In genomic region chrX:150898343-150899190, GRCh38 we compare ENCODE assay signal across 8 cellular contexts. TPM values are rescaled to one million over a fixed set of nuclear protein-coding genes. Genes with fewer than 3 reads are reported as not detected.
DNase-seq lines count a peak whose midpoint lies in the region; ATAC-seq and TF ChIP-seq lines count a peak whose summit lies in the region.

TSS of gene CD99L2 (minus strand) at chrX:150898668. CDS start at chrX:150898588, 80 bp downstream.

- H3K36me3 ChIP-seq in ACC112 (ENCODE audit: insufficient read depth, low read length) (no peaks in the 10 kb centered on the region), WERI-Rb-1 (no peaks in the 10 kb centered on the region; the same call in 1 of the 2 replicates), iPS-20b (ENCODE audit: insufficient read depth, low read depth, low read length) (no peaks in the 10 kb centered on the region), skeletal muscle tissue (ENCODE audit: control insufficient read depth in 3 of 3, insufficient read depth in 3 of 3, low read length in 3 of 3) (no peaks in the 10 kb centered on the region)

- TF ChIP-seq CTCF in WERI-Rb-1 (IDR thresholded peaks at IDR 0.05; ENCODE audit: low read depth, low read length) = no peak

- ATAC-seq in GM18868 (IDR thresholded peaks at IDR 0.05; ENCODE audit: unreplicated experiment) (peak; percentile 89), HG03097 (IDR thresholded peaks at IDR 0.05; ENCODE audit: low FRiP score, unreplicated experiment) (peak; percentile 87)

- peaks cover 9% of the 10 kb centered on the region for H3K4me1 ChIP-seq in ACC112 (ENCODE audit: control insufficient read depth, insufficient read depth, low read length, unreplicated experiment)
- H3K4me1 ChIP-seq in iPS-20b (ENCODE audit: insufficient read depth, low read length) = peaks cover 24% of the 10 kb centered on the region; the same call in 1 of the 2 replicates
- H3K4me1 ChIP-seq in skeletal muscle tissue (ENCODE audit: control insufficient read depth in 3 of 3, insufficient read depth in 3 of 3, low read length in 3 of 3) = peaks cover 6 to 10% (median 8%) of the 10 kb centered on the region in 3 donors

- in situ Hi-C loops in T47D (cut with HindIII; ENCODE audit: low pct_unique_long_range_greater_than_20kb, low sequenced_read_pairs) = no loop called here

- H3K27ac ChIP-seq in ACC112 (ENCODE audit: low read depth, low read length) (no peak within 1 kb of the TSS; the same call in 1 of the 2 replicates), WERI-Rb-1 (peak within 1 kb of the TSS; percentile 96), iPS-20b (ENCODE audit: low read length) (no peak within 1 kb of the TSS), skeletal muscle tissue (ENCODE audit: low read depth, low read length) (peak within 1 kb of the TSS; percentile 77)

- H3K27me3 ChIP-seq in ACC112 (ENCODE audit: insufficient read depth, low read length) (no peaks in the 10 kb centered on the region), WERI-Rb-1 (ENCODE audit: insufficient read depth, low read depth, severe bottlenecking) (peaks cover 3% of the 10 kb centered on the region), iPS-20b (ENCODE audit: insufficient read depth, low read length) (peaks cover 13% of the 10 kb centered on the region), skeletal muscle tissue (ENCODE audit: control insufficient read depth in 3 of 3, insufficient read depth in 3 of 3, low read length in 3 of 3) (no peaks in the 10 kb centered on the region)

- H3K9me3 ChIP-seq in WERI-Rb-1 (ENCODE audit: severe bottlenecking) (no peaks in the 10 kb centered on the region), iPS-20b (ENCODE audit: insufficient read depth, low read depth, low read length) (no peaks in the 10 kb centered on the region), skeletal muscle tissue (ENCODE audit: control insufficient read depth in 3 of 3, low read length in 3 of 3) (no peaks in the 10 kb centered on the region)

- peaks cover 12% of the 10 kb centered on the region for H3K79me2 ChIP-seq in ACC112 (ENCODE audit: control insufficient read depth, insufficient read depth, low read length, unreplicated experiment)

- H3K4me3 ChIP-seq in ACC112 (ENCODE audit: low read depth, low read length) (peak within 1 kb of the TSS; percentile 95), WERI-Rb-1 (ENCODE audit: low read depth, low read length) (peak within 1 kb of the TSS; percentile 81), iPS-20b (ENCODE audit: low read length) (peak within 1 kb of the TSS; percentile 74), skeletal muscle tissue (ENCODE audit: low read length in 3 of 3) (peak within 1 kb of the TSS; percentile 73 to 82 (median 74))

- DNase-seq in NCI-H2196 (lab: John Stamatoyannopoulos, UW; ENCODE audit: unreplicated experiment) (peak; percentile 87), WERI-Rb-1 (peak; percentile 94), T47D (ENCODE audit: low read depth in 1 of 2, low spot score in 1 of 2) (peak; percentile 51 to 89)

- peak within 1 kb of the TSS; percentile 68 for H2AFZ ChIP-seq in ACC112 (ENCODE audit: low read length, unreplicated experiment)

- peak within 1 kb of the TSS; percentile 82 for H3K9ac ChIP-seq in iPS-20b (ENCODE audit: low read depth, low read length)
- peak within 1 kb of the TSS; percentile 74 to 84 (median 80) for H3K9ac ChIP-seq in skeletal muscle tissue (ENCODE audit: low read depth in 1 of 3, low read length in 3 of 3)

RNA-seq across cellular contexts. Expression of gene CD99L2, which starts in this region (rescaled TPM):
- 25.1 TPM for total RNA-seq in skeletal muscle tissue

Comparison
In these comparisons a context has a peak if more than half of its experiments do, and no peak if none do; other contexts are left out.
1. H3K27ac ChIP-seq: peak in WERI-Rb-1 (single experiment) and skeletal muscle tissue (single experiment); none in ACC112 (single experiment) and iPS-20b (single experiment).
2. Peak in every context shown above with its lines, with median percentiles within 50 percentile points of each other: H3K4me3 ChIP-seq and DNase-seq.